In genomic region chr2:176110975-176111663, GRCh38 we compare ENCODE assay signal across 9 cellular contexts. TPM values are rescaled to one million over a fixed set of nuclear protein-coding genes. Genes with fewer than 3 reads are reported as not detected.
A peak's percentile ranks its signal among the peaks of the same experiment; 100 is the strongest.
DNase-seq lines count a peak whose midpoint lies in the region; ATAC-seq, FAIRE-seq and TF ChIP-seq lines count a peak whose summit lies in the region.
"Had no signal": no experiment of that assay in that cellular context is flagged by ENCODE, and none has a peak within 500 bp of the region (broad histone marks: within the 10 kb centered on the region; RNA-seq: fewer than 3 reads in every experiment).

No MANE protein-coding gene starts in this region.

- H3K36me3 ChIP-seq in mammary epithelial cell (ENCODE audit: insufficient read depth, low read length) = no peaks in the 10 kb centered on the region
- no peaks in the 10 kb centered on the region for H3K36me3 ChIP-seq in naive thymus-derived CD4-positive, alpha-beta T cell (ENCODE audit: control insufficient read depth in 2 of 3, insufficient read depth in 3 of 3, low read length in 3 of 3)

- no peak for FAIRE-seq in GM12892 (lab: Jason Lieb, UNC)

- CTCF ChIA-PET in mammary epithelial cell (lab: Charles Lee; ENCODE audit: low non-redundant PET) = interaction anchor here (0.6 kb wide), 1 partner anchor 1660 kb away, joined by 3 read pairs; no protein-coding TSS in a partner anchor
- CTCF ChIA-PET in naive thymus-derived CD4-positive, alpha-beta T cell (lab: Charles Lee) = interaction anchor here (1.4 to 1.5 kb wide), 2 partner anchors 11 to 16 kb away, joined by 3 read pairs; no protein-coding TSS in a partner anchor

- peaks cover 82% of the 10 kb centered on the region for H3K27me3 Mint-ChIP-seq in osteocyte (ENCODE audit: unreplicated experiment)
- peaks cover 72 to 87% (median 77%) of the 10 kb centered on the region in 5 donors for H3K27me3 Mint-ChIP-seq in naive thymus-derived CD4-positive, alpha-beta T cell

- 20% methylated on average over 20 of the region's 20 CpGs for WGBS in mammary epithelial cell (ENCODE audit: low coverage, missing lambda C conversion rate)

- H3K4me3 Mint-ChIP-seq in osteocyte (ENCODE audit: unreplicated experiment) = no peak overlapping the region
- H3K4me3 Mint-ChIP-seq in naive thymus-derived CD4-positive, alpha-beta T cell = peak overlapping the region in 3 of 10 donors; percentile 3 to 30 (median 11)
- H3K4me3 Mint-ChIP-seq: central memory CD8-positive, alpha-beta T cell had no signal

- H3K27ac Mint-ChIP-seq in osteocyte (ENCODE audit: unreplicated experiment) = no peak overlapping the region
- peak overlapping the region in 4 of 9 donors; percentile 21 to 71 (median 44) for H3K27ac Mint-ChIP-seq in naive thymus-derived CD4-positive, alpha-beta T cell

- H4K20me1 ChIP-seq in mammary epithelial cell (ENCODE audit: insufficient read depth, low read length) = no peaks in the 10 kb centered on the region

- H3K27ac ChIP-seq in 22Rv1 (no peak overlapping the region), mammary epithelial cell (ENCODE audit: insufficient read depth, low read depth, low read length) (no peak overlapping the region)
- H3K27ac ChIP-seq in naive thymus-derived CD4-positive, alpha-beta T cell (ENCODE audit: low read depth, low read length) = no peak overlapping the region

- no peaks in the 10 kb centered on the region for H3K36me3 Mint-ChIP-seq in osteocyte (ENCODE audit: unreplicated experiment)
- peaks cover 0 to 18% (median 6%) of the 10 kb centered on the region in 5 donors for H3K36me3 Mint-ChIP-seq in naive thymus-derived CD4-positive, alpha-beta T cell

- BruUV-seq in mammary epithelial cell (replicated peaks; lab: Mats Ljungman, UMichigan) = no TSS peak

- H3K9ac ChIP-seq in mammary epithelial cell (ENCODE audit: insufficient read depth, low read length) = no peak overlapping the region

- no peaks in the 10 kb centered on the region for H3K9me3 ChIP-seq in mammary epithelial cell (replicated peaks; ENCODE audit: insufficient read depth, low read length)
- peaks cover 0 to 22% (median 0%) of the 10 kb centered on the region in 3 experiments for H3K9me3 ChIP-seq in naive thymus-derived CD4-positive, alpha-beta T cell (ENCODE audit: control insufficient read depth in 2 of 3, low read length in 3 of 3)

- no peaks in the 10 kb centered on the region for H3K79me2 ChIP-seq in mammary epithelial cell (ENCODE audit: insufficient read depth, low read length)

- no peak overlapping the region for H3K4me2 ChIP-seq in mammary epithelial cell (ENCODE audit: insufficient read depth, low read depth, low read length)

- peaks cover 15% of the 10 kb centered on the region for H3K4me1 Mint-ChIP-seq in osteocyte (ENCODE audit: unreplicated experiment)
- peaks cover 5 to 25% (median 16%) of the 10 kb centered on the region in 7 donors for H3K4me1 Mint-ChIP-seq in naive thymus-derived CD4-positive, alpha-beta T cell

- dilution Hi-C loops in mammary epithelial cell (cut with HindIII; ENCODE audit: low sequenced_read_pairs) = no loop called here

- H3K4me1 ChIP-seq in mammary epithelial cell (ENCODE audit: insufficient read depth, low read length) = peaks cover 3% of the 10 kb centered on the region
- peaks cover 0 to 15% of the 10 kb centered on the region in 2 donors for H3K4me1 ChIP-seq in naive thymus-derived CD4-positive, alpha-beta T cell (ENCODE audit: control insufficient read depth in 2 of 2, insufficient read depth in 2 of 2, low read length in 2 of 2)

- POLR2A ChIA-PET in naive thymus-derived CD4-positive, alpha-beta T cell (lab: Charles Lee) = no interaction called here

- in situ Hi-C loops in mammary epithelial cell (cut with MboI; ENCODE audit: low sequenced_read_pairs in 2 of 2) = no loop called here

- no peak overlapping the region for H2AFZ ChIP-seq in mammary epithelial cell (ENCODE audit: low read depth, low read length)

- TF ChIP-seq POLR2A in GM12892 (IDR thresholded peaks at IDR 0.05; ENCODE audit: low read depth, low read length) = no peak

- DNase-seq in GM12864 (ENCODE audit: low read depth) (no peak), NCI-H2196 treated with DMSO at 0.1 percent for 48 hours (lab: John Stamatoyannopoulos, UW; ENCODE audit: unreplicated experiment) (peak; percentile 75), mammary epithelial cell (no peak), osteocyte (ENCODE audit: extremely low spot score, unreplicated experiment) (no peak), GM12892 (ENCODE audit: insufficient read length) (no peak)
- no peak for DNase-seq in naive thymus-derived CD4-positive, alpha-beta T cell

- ATAC-seq in HG02678 (IDR thresholded peaks at IDR 0.05; ENCODE audit: unreplicated experiment) = no peak
- no peak for ATAC-seq in naive thymus-derived CD4-positive, alpha-beta T cell

- H3K4me3 ChIP-seq in GM12864 (ENCODE audit: low read depth, low read length) = no peak overlapping the region
- no peak overlapping the region for H3K4me3 ChIP-seq in mammary epithelial cell (replicated peaks in 1 of 3; ENCODE audit: insufficient read depth in 1 of 3, low read depth in 2 of 3, low read length in 3 of 3)
- no peak overlapping the region for H3K4me3 ChIP-seq in naive thymus-derived CD4-positive, alpha-beta T cell (ENCODE audit: low read length)

- no peaks in the 10 kb centered on the region for H3K9me3 Mint-ChIP-seq in osteocyte (ENCODE audit: unreplicated experiment)
- H3K9me3 Mint-ChIP-seq in naive thymus-derived CD4-positive, alpha-beta T cell = peaks cover 0 to 66% (median 10%) of the 10 kb centered on the region in 11 donors

- intact Hi-C loops in mammary epithelial cell (cut with micrococcal nuclease) = no loop called here
- intact Hi-C loops in naive thymus-derived CD4-positive, alpha-beta T cell (cut with micrococcal nuclease) = loop anchor here (2.0 to 5.0 kb wide), 3 partner anchors 32 to 51 kb away; no protein-coding TSS in a partner anchor

- H3K27me3 ChIP-seq in mammary epithelial cell (ENCODE audit: insufficient read depth, low read length) = peaks cover 83% of the 10 kb centered on the region
- peaks cover 21 to 79% of the 10 kb centered on the region in 2 donors for H3K27me3 ChIP-seq in naive thymus-derived CD4-positive, alpha-beta T cell (ENCODE audit: control insufficient read depth in 2 of 2, insufficient read depth in 2 of 2, low read length in 2 of 2)

- TF ChIP-seq CTCF in 22Rv1 (IDR thresholded peaks at IDR 0.05) (peak; percentile 78), GM12864 (IDR thresholded peaks at IDR 0.05; ENCODE audit: low read depth, low read length, missing control alignments) (peak; percentile 78), mammary epithelial cell (conservative IDR thresholded peaks at IDR 0.05 in 1 of 2, IDR thresholded peaks at IDR 0.05 in 1 of 2; ENCODE audit: extremely low read depth in 1 of 2, insufficient read depth in 1 of 2, low read depth in 1 of 2, low read length in 2 of 2) (peak; percentile 53 to 70), osteocyte (IDR thresholded peaks at IDR 0.05) (peak; percentile 63)

RNA-seq across cellular contexts. Expression of gene HOXD11, which starts 4.0 kb away (rescaled TPM):
- not detected for total RNA-seq in mammary epithelial cell
- polyA plus RNA-seq in mammary epithelial cell = not detected
- not detected for polyA minus RNA-seq in mammary epithelial cell
- total RNA-seq in osteocyte = not detected in 2 replicates
- total RNA-seq in naive thymus-derived CD4-positive, alpha-beta T cell = not detected
- polyA plus RNA-seq in naive thymus-derived CD4-positive, alpha-beta T cell = not detected
- polyA plus RNA-seq in GM12892 (2012; ENCODE audit: missing spikeins) = not detected

RNA-seq across cellular contexts. Expression of gene HOXD10, which starts 5.5 kb away (rescaled TPM):
- total RNA-seq in mammary epithelial cell = not detected
- not detected for polyA plus RNA-seq in mammary epithelial cell
- polyA minus RNA-seq in mammary epithelial cell = not detected
- total RNA-seq in osteocyte = not detected in 2 replicates
- not detected for total RNA-seq in naive thymus-derived CD4-positive, alpha-beta T cell
- polyA plus RNA-seq in naive thymus-derived CD4-positive, alpha-beta T cell = not detected
- polyA plus RNA-seq in GM12892 (2012; ENCODE audit: missing spikeins) = not detected

RNA-seq across cellular contexts. Expression of gene HOXD9, which starts 11.4 kb away (rescaled TPM):
- not detected for total RNA-seq in mammary epithelial cell
- polyA plus RNA-seq in mammary epithelial cell = not detected
- not detected for polyA minus RNA-seq in mammary epithelial cell
- not detected in 2 replicates for total RNA-seq in osteocyte
- total RNA-seq in naive thymus-derived CD4-positive, alpha-beta T cell = not detected
- polyA plus RNA-seq in naive thymus-derived CD4-positive, alpha-beta T cell = not detected
- polyA plus RNA-seq in GM12892 (2012; ENCODE audit: missing spikeins) = not detected

RNA-seq across cellular contexts. Expression of gene HOXD12, which starts 11.5 kb away (rescaled TPM):
- total RNA-seq in mammary epithelial cell (not detected), osteocyte (not detected in 2 replicates)
- polyA plus RNA-seq in mammary epithelial cell = not detected
- polyA minus RNA-seq in mammary epithelial cell = not detected
- total RNA-seq in naive thymus-derived CD4-positive, alpha-beta T cell = not detected
- not detected for polyA plus RNA-seq in naive thymus-derived CD4-positive, alpha-beta T cell
- not detected for polyA plus RNA-seq in GM12892 (2012; ENCODE audit: missing spikeins)

RNA-seq across cellular contexts. Expression of gene HOXD8, which starts 18.4 kb away (rescaled TPM):
- total RNA-seq in mammary epithelial cell = under 1 TPM in 1 of 2 donors, not detected in 1; 0.16 TPM
- polyA plus RNA-seq in mammary epithelial cell = not detected
- polyA minus RNA-seq in mammary epithelial cell = not detected
- total RNA-seq in osteocyte = not detected in 2 replicates
- not detected for total RNA-seq in naive thymus-derived CD4-positive, alpha-beta T cell
- not detected for polyA plus RNA-seq in naive thymus-derived CD4-positive, alpha-beta T cell
- polyA plus RNA-seq in GM12892 (2012; ENCODE audit: missing spikeins) = not detected
